Comparison of ENCODE assay signal across 19 cellular contexts in genomic region chr11:8773125-8773524, GRCh38.
DNase-seq lines count a peak whose midpoint lies in the region; ATAC-seq and TF ChIP-seq lines count a peak whose summit lies in the region.
"Had no signal": no experiment of that assay in that cellular context is flagged by ENCODE, and none has a peak within 500 bp of the region (broad histone marks: within the 10 kb centered on the region; RNA-seq: fewer than 3 reads in every experiment).

No MANE protein-coding gene starts in this region.

- CTCF ChIA-PET in AG04450 (lab: Charles Lee): no interaction called here

- no peak for DNase-seq in AG04450 (ENCODE audit: low read depth, low spot score)
- no peak for DNase-seq in ascending aorta (ENCODE audit: low spot score in 2 of 2)
- DNase-seq in right cardiac atrium: peak in 1 of 3 donors; percentile 62
- DNase-seq in middle frontal gyrus (ENCODE audit: extremely low spot score, low spot score): no peak
- DNase-seq: activated T-cell treated with anti-CD3 and anti-CD28 coated beads, Interleukin-2, amount 50 U/mL, for 1 hour; brain microvascular endothelial cell; CD4-positive, alpha-beta memory T cell; GOT3; islet precursor cell; midbrain; NCI-H1092 treated with DMSO at 0.1 percent for 48 hours; NCI-H82 had no signal

- WGBS in right cardiac atrium: 29% methylated on average over 5 of the region's 5 CpGs

- intact Hi-C loops in ascending aorta (cut with DNase I): no loop called here
- intact Hi-C loops in right cardiac atrium (cut with DNase I): no loop called here

- H3K36me3 ChIP-seq in ascending aorta: no peaks in the 10 kb centered on the region
- no peaks in the 10 kb centered on the region for H3K36me3 ChIP-seq in rectal smooth muscle tissue (ENCODE audit: control insufficient read depth, insufficient read depth, low read length)
- H3K36me3 ChIP-seq: brain microvascular endothelial cell had no signal

- H3K4me1 ChIP-seq in ascending aorta: peaks cover 14 to 62% of the 10 kb centered on the region in 2 donors
- H3K4me1 ChIP-seq in right cardiac atrium (ENCODE audit: control insufficient read depth, insufficient read depth, low read length): peaks cover 19% of the 10 kb centered on the region
- H3K4me1 ChIP-seq in rectal smooth muscle tissue (ENCODE audit: control insufficient read depth, insufficient read depth, low read length): peaks cover 81% of the 10 kb centered on the region

- TF ChIP-seq CTCF in AG04450 (IDR thresholded peaks at IDR 0.05; ENCODE audit: low read depth, low read length) (no peak), ascending aorta (IDR thresholded peaks at IDR 0.05) (no peak)

- H3K4me3 ChIP-seq in AG04450 (ENCODE audit: low read depth, low read length) (no peak overlapping the region), ascending aorta (no peak overlapping the region), right cardiac atrium (ENCODE audit: low read length) (no peak overlapping the region), rectal smooth muscle tissue (ENCODE audit: low read length) (no peak overlapping the region)
- H3K4me3 ChIP-seq: hepatocyte had no signal

- H3K9me3 ChIP-seq in AG04450 (ENCODE audit: control insufficient read depth, insufficient read depth, low read length) (no peaks in the 10 kb centered on the region), ascending aorta (no peaks in the 10 kb centered on the region), right cardiac atrium (ENCODE audit: control insufficient read depth, low read length) (no peaks in the 10 kb centered on the region)

- H3K27ac ChIP-seq in AG04450 (ENCODE audit: low read depth, low read length) (peak overlapping the region; percentile 59), ascending aorta (peak overlapping the region; percentile 80 to 85), right cardiac atrium (ENCODE audit: low read length) (peak overlapping the region; percentile 96), rectal smooth muscle tissue (ENCODE audit: low read depth, low read length) (peak overlapping the region; percentile 88)
- H3K27ac ChIP-seq: brain microvascular endothelial cell had no signal

- no peaks in the 10 kb centered on the region for H3K27me3 ChIP-seq in AG04450 (ENCODE audit: control insufficient read depth, insufficient read depth, low read length)
- no peaks in the 10 kb centered on the region for H3K27me3 ChIP-seq in ascending aorta
- no peaks in the 10 kb centered on the region for H3K27me3 ChIP-seq in right cardiac atrium (ENCODE audit: control insufficient read depth, insufficient read depth)
- H3K27me3 ChIP-seq in rectal smooth muscle tissue (ENCODE audit: control insufficient read depth, insufficient read depth, low read length): no peaks in the 10 kb centered on the region
- H3K27me3 ChIP-seq: brain microvascular endothelial cell, hepatocyte had no signal

- POLR2A ChIA-PET in AG04450 (lab: Yijun Ruan, JAX): interaction anchor here (0.6 kb wide), 1 partner anchor 177 kb away, joined by 3 read pairs; no protein-coding TSS in a partner anchor

- no peak overlapping the region for H3K9ac ChIP-seq in rectal smooth muscle tissue (ENCODE audit: low read length)

- ATAC-seq in right cardiac atrium (no peak), GM18909 (IDR thresholded peaks at IDR 0.05; ENCODE audit: poor library complexity, unreplicated experiment) (no peak), HG03565 (IDR thresholded peaks at IDR 0.05; ENCODE audit: unreplicated experiment) (no peak), GM18861 (IDR thresholded peaks at IDR 0.05; ENCODE audit: unreplicated experiment) (no peak)
- ATAC-seq: Panc1; stimulated activated memory B cell treated with anti-CD40 and anti-IgM and Interleukin-4, amounts not matched to agents 10 μg/mL and 1 μg/mL and 100 μg/mL, for 72 hours had no signal
